In the genomic region with DNA sequence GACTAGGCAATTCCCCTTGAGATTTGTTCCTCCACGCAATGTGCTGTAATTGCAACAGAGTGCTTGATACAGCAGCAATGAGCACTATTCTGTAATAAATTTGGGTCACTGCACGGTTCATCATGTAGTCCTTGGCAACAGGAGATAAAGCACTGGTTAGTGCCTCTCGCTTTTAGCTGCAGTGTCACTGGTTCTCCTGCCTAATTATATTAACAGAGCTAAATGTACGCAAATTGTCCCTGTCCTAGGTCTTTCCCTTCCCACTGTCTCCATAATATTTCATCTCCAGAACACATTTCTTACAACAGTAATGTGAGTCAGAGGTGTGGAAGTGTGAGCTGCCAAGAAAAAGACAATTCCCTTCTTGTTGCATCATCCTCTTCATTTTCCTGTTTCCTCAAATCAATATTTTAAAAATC, we compare ENCODE assay signal across 14 cellular contexts.
DNase-seq lines count a peak whose midpoint lies in the region; ATAC-seq and TF ChIP-seq lines count a peak whose summit lies in the region.
"Had no signal": no experiment of that assay in that cellular context is flagged by ENCODE, and none has a peak within 500 bp of the region (broad histone marks: within the 10 kb centered on the region; RNA-seq: fewer than 3 reads in every experiment).

No MANE protein-coding gene starts in this region.

- H3K9me3 ChIP-seq in left ventricle myocardium inferior (replicated peaks) (no peaks in the 10 kb centered on the region), aorta (ENCODE audit: control insufficient read depth, low read length) (no peaks in the 10 kb centered on the region)
- H3K9me3 ChIP-seq: esophagus squamous epithelium, left lung, neutrophil had no signal

- DNase-seq in Right ventricle myocardium inferior (ENCODE audit: missing footprints) = no peak
- DNase-seq in left ventricle myocardium inferior = no peak
- DNase-seq in astrocyte of the hippocampus (ENCODE audit: low read depth, low spot score) = peak; percentile 29
- peak; percentile 36 for DNase-seq in globus pallidus (ENCODE audit: low spot score)
- DNase-seq in aorta = no peak
- DNase-seq in NCI-H510A (lab: John Stamatoyannopoulos, UW) = no peak
- DNase-seq in stimulated activated CD4-positive, alpha-beta T cell treated with anti-CD3 and anti-CD28 coated beads, Interleukin-12 subunit alpha, Interleukin-12 subunit beta, amount 100 ng/mL, for 4 hours = no peak
- no peak for DNase-seq in NCI-H524 (lab: John Stamatoyannopoulos, UW)
- DNase-seq: esophagus squamous epithelium; left lung; NCI-H2081; PC-9; stimulated activated CD4-positive, alpha-beta T cell treated with anti-CD3 and anti-CD28 coated beads, Interleukin-4, amount 100 ng/mL, for 24 hours had no signal

- intact Hi-C loops in Right ventricle myocardium inferior (cut with DNase I) (no loop called here), left ventricle myocardium inferior (cut with micrococcal nuclease) (no loop called here), aorta (cut with DNase I) (no loop called here)

- H3K27ac ChIP-seq in left ventricle myocardium inferior (replicated peaks) (no peak overlapping the region), aorta (ENCODE audit: low read depth in 1 of 2, low read length in 2 of 2) (no peak overlapping the region)
- H3K27ac ChIP-seq: esophagus squamous epithelium, left lung, neutrophil, PC-9 had no signal

- TF ChIP-seq CTCF in left ventricle myocardium inferior (IDR thresholded peaks at IDR 0.05; ENCODE audit: borderline replicate concordance) = no peak

- ATAC-seq in Right ventricle myocardium inferior = peak; percentile 81
- ATAC-seq in aorta (ENCODE audit: low FRiP score) = peak; percentile 57

- H3K4me1 ChIP-seq in left ventricle myocardium inferior (peaks cover 13% of the 10 kb centered on the region), aorta (ENCODE audit: control insufficient read depth in 1 of 2, insufficient read depth in 2 of 2, low read length in 2 of 2) (no peaks in the 10 kb centered on the region)
- H3K4me1 ChIP-seq: esophagus squamous epithelium had no signal

- H3K4me3 ChIP-seq in left ventricle myocardium inferior = no peak overlapping the region
- no peak overlapping the region for H3K4me3 ChIP-seq in aorta (ENCODE audit: low read length in 2 of 2)
- H3K4me3 ChIP-seq: esophagus squamous epithelium, left lung, PC-9 had no signal

- 66 to 74% methylated on average over 4 of the region's 4 CpGs for WGBS in aorta, 2 donors

- no peaks in the 10 kb centered on the region for H3K36me3 ChIP-seq in left ventricle myocardium inferior
- H3K36me3 ChIP-seq in aorta (ENCODE audit: control insufficient read depth in 1 of 2, insufficient read depth in 2 of 2, low read length in 1 of 2) = no peaks in the 10 kb centered on the region
- H3K36me3 ChIP-seq: esophagus squamous epithelium, left lung, neutrophil had no signal

- H3K27me3 ChIP-seq in left ventricle myocardium inferior (ENCODE audit: low read depth) (no peaks in the 10 kb centered on the region), aorta (ENCODE audit: control insufficient read depth in 1 of 2, insufficient read depth in 2 of 2, low read length in 1 of 2) (no peaks in the 10 kb centered on the region)
- H3K27me3 ChIP-seq: esophagus squamous epithelium, left lung, neutrophil had no signal

Comparison
In these comparisons a context has a peak if more than half of its experiments do, and no peak if none do; other contexts are left out.
1. DNase-seq: peak in astrocyte of the hippocampus (single experiment) and globus pallidus (single experiment); none in Right ventricle myocardium inferior (single experiment), left ventricle myocardium inferior (single experiment), aorta (0 of 2), NCI-H510A (single experiment), stimulated activated CD4-positive, alpha-beta T cell treated with anti-CD3 and anti-CD28 coated beads, Interleukin-12 subunit alpha, Interleukin-12 subunit beta, amount 100 ng/mL, for 4 hours (single experiment) and NCI-H524 (0 of 2).